19 cellular contexts compared by ENCODE assay signal in the genomic region with DNA sequence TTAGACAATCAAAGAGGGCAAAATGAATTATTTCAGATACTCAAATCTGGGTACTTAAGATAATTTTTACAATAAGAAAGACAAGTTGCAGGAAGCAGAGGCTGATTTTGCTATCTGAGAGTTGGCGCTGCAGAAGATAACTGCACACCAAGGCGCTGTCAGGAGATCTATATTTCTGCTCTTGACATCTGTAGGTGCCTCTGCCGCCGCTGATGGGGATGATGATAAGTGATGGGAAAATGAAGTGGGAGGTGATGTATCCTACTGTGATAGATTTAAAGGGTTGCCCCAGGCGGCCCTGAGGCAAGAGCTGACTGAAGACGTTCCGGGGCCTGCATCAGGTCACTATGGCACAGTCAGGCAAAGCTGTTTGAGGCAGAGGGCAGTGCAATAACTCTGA.
"Had no signal": no experiment of that assay in that cellular context is flagged by ENCODE, and none has a peak within 500 bp of the region (broad histone marks: within the 10 kb centered on the region; RNA-seq: fewer than 3 reads in every experiment).

No MANE protein-coding gene starts in this region.

- H3K4me1 Mint-ChIP-seq: activated CD4-positive, alpha-beta T cell treated with anti-CD3 and anti-CD28 coated beads for 36 hours; neural crest cell had no signal

- H3K27me3 Mint-ChIP-seq: activated CD4-positive, alpha-beta memory T cell treated with anti-CD3 and anti-CD28 coated beads for 36 hours; activated CD4-positive, alpha-beta T cell treated with anti-CD3 and anti-CD28 coated beads for 36 hours; progenitor cell of endocrine pancreas had no signal

- H3K27ac Mint-ChIP-seq: activated CD4-positive, alpha-beta memory T cell treated with anti-CD3 and anti-CD28 coated beads for 36 hours; activated CD4-positive, alpha-beta T cell treated with anti-CD3 and anti-CD28 coated beads for 36 hours; activated naive CD4-positive, alpha-beta T cell treated with anti-CD3 and anti-CD28 coated beads, Interleukin-2, amount 50 U/mL, for 72 hours; activated T-helper 1 cell treated with anti-CD3 and anti-CD28 coated beads, Interleukin-12 subunit alpha, Interleukin-12 subunit beta, Interleukin-2, Interleukin-4 antibody, amounts not matched to agents 30 ng/mL and 10 ng/mL and 1 ng/mL, durations not matched to agents 14 hours and 24 hours and 36 hours; progenitor cell of endocrine pancreas had no signal

- H3K36me3 Mint-ChIP-seq: activated CD4-positive, alpha-beta memory T cell treated with anti-CD3 and anti-CD28 coated beads for 36 hours; activated naive CD4-positive, alpha-beta T cell treated with anti-CD3 and anti-CD28 coated beads, Interleukin-2, amount 50 U/mL, for 72 hours had no signal

- DNase-seq: activated CD4-positive, alpha-beta memory T cell treated with anti-CD3 and anti-CD28 coated beads for 36 hours; activated CD4-positive, alpha-beta T cell treated with anti-CD3 and anti-CD28 coated beads for 36 hours; activated gamma-delta T cell treated with Interleukin-2 at 50 U/mL for 16 hours; activated T-cell treated with anti-CD3 and anti-CD28 coated beads for 4 hours; adrenal gland; dermis blood vessel endothelial cell; effector memory CD4-positive, alpha-beta T cell; esophagus squamous epithelium; hippocampal formation; left cardiac atrium; right cardiac atrium; stimulated activated CD4-positive, alpha-beta T cell treated with anti-CD3 and anti-CD28 coated beads, Interleukin-2, amount 100 ng/mL, for 24 hours; stimulated activated naive CD8-positive, alpha-beta T cell treated with anti-CD3 and anti-CD28 coated beads, Interleukin-15, Interleukin-2, amounts not matched to agents 100 U/mL and 50 U/mL, for 24 hours; substantia nigra; tibial artery had no signal

- H3K9me3 Mint-ChIP-seq: activated CD4-positive, alpha-beta memory T cell treated with anti-CD3 and anti-CD28 coated beads for 36 hours; activated T-helper 1 cell treated with anti-CD3 and anti-CD28 coated beads, Interleukin-12 subunit alpha, Interleukin-12 subunit beta, Interleukin-2, Interleukin-4 antibody, amounts not matched to agents 30 ng/mL and 10 ng/mL and 1 ng/mL, durations not matched to agents 14 hours and 24 hours and 36 hours; neural crest cell had no signal

- H3K4me3 Mint-ChIP-seq: activated CD4-positive, alpha-beta memory T cell treated with anti-CD3 and anti-CD28 coated beads for 36 hours; activated CD4-positive, alpha-beta T cell treated with anti-CD3 and anti-CD28 coated beads for 36 hours; activated T-helper 1 cell treated with anti-CD3 and anti-CD28 coated beads, Interleukin-12 subunit alpha, Interleukin-12 subunit beta, Interleukin-2, Interleukin-4 antibody, amounts not matched to agents 30 ng/mL and 10 ng/mL and 1 ng/mL, durations not matched to agents 14 hours and 24 hours and 36 hours; neural crest cell had no signal
